8 cellular contexts compared by ENCODE assay signal in genomic region chr6:109008951-109009760, GRCh38.
DNase-seq lines count a peak whose midpoint lies in the region; ATAC-seq and TF ChIP-seq lines count a peak whose summit lies in the region.

No MANE protein-coding gene starts in this region.

- no peaks in the 10 kb centered on the region for H3K4me1 ChIP-seq in prostate gland (replicated peaks)

- peak overlapping the region; percentile 97 to 98 for H3K4me3 ChIP-seq in prostate gland

- H3K27me3 ChIP-seq in prostate gland (replicated peaks; ENCODE audit: insufficient read depth) = no peaks in the 10 kb centered on the region

- H3K4me1 Mint-ChIP-seq in T-helper 1 cell treated with Interleukin-12 subunit alpha and Interleukin-12 subunit beta and Interleukin-4 antibody, amounts not matched to agents 30 μg/mL and 1 μg/mL, for 36 hours (ENCODE audit: low read depth) = peaks cover 39% of the 10 kb centered on the region

- DNase-seq in GM10266 (ENCODE audit: extremely low spot score) (peak; percentile 81), NCI-H1436 (lab: John Stamatoyannopoulos, UW) (peak; percentile 84), amygdala (lab: John Stamatoyannopoulos, UW) (peak in 55 of 56 donors; percentile 28 to 96 (median 81)), left ventricle myocardium superior (peak; percentile 99), prostate gland (ENCODE audit: low spot score) (peak; percentile 94), ureter (ENCODE audit: low spot score) (peak; percentile 93)

- peaks cover 10% of the 10 kb centered on the region for H3K27me3 Mint-ChIP-seq in T-helper 1 cell treated with Interleukin-12 subunit alpha and Interleukin-12 subunit beta and Interleukin-4 antibody, amounts not matched to agents 30 μg/mL and 1 μg/mL, for 36 hours (ENCODE audit: low read depth)

- H3K9me3 Mint-ChIP-seq in T-helper 1 cell treated with Interleukin-12 subunit alpha and Interleukin-12 subunit beta and Interleukin-4 antibody, amounts not matched to agents 30 μg/mL and 1 μg/mL, for 36 hours = no peaks in the 10 kb centered on the region

- H3K9me3 ChIP-seq in prostate gland = no peaks in the 10 kb centered on the region

- ATAC-seq in HG02759 (IDR thresholded peaks at IDR 0.05; ENCODE audit: unreplicated experiment) = peak; percentile 96
- peak; percentile 97 for ATAC-seq in left ventricle myocardium superior

- H3K36me3 Mint-ChIP-seq in T-helper 1 cell treated with Interleukin-12 subunit alpha and Interleukin-12 subunit beta and Interleukin-4 antibody, amounts not matched to agents 30 μg/mL and 1 μg/mL, for 36 hours (ENCODE audit: low read depth) = peaks cover 1% of the 10 kb centered on the region

- under 1% methylated on average over 82 of the region's 89 CpGs for whole genome bisulfite sequencing in prostate gland

- H3K4me3 Mint-ChIP-seq in T-helper 1 cell treated with Interleukin-12 subunit alpha and Interleukin-12 subunit beta and Interleukin-4 antibody, amounts not matched to agents 30 μg/mL and 1 μg/mL, for 36 hours = peak overlapping the region; percentile 94

- peak; percentile 90 for TF ChIP-seq POLR2A in prostate gland (IDR thresholded peaks at IDR 0.05)

- no peaks in the 10 kb centered on the region for H3K36me3 ChIP-seq in prostate gland

- TF ChIP-seq CTCF in GM10266 (IDR thresholded peaks at IDR 0.05; ENCODE audit: control insufficient read depth, insufficient read depth, low read depth, missing control alignments) (no peak), prostate gland (IDR thresholded peaks at IDR 0.05) (peak; percentile 15 to 92 (median 48))

- H3K27ac ChIP-seq in prostate gland = peak overlapping the region; percentile 94 to 96

- intact Hi-C loops in left ventricle myocardium superior (cut with micrococcal nuclease) = loop anchor here (10.0 kb wide), 1 partner anchor 56 kb away; no protein-coding TSS in a partner anchor
- intact Hi-C loops in prostate gland (cut with DNase I) = loop anchor here (5.0 to 10.0 kb wide), 3 partner anchors 62 to 452 kb away; no protein-coding TSS in a partner anchor

- peak overlapping the region; percentile 91 for H3K27ac Mint-ChIP-seq in T-helper 1 cell treated with Interleukin-12 subunit alpha and Interleukin-12 subunit beta and Interleukin-4 antibody, amounts not matched to agents 30 μg/mL and 1 μg/mL, for 36 hours

Comparison
In these comparisons a context has a peak if more than half of its experiments do, and no peak if none do; other contexts are left out.
1. Peak in every context shown above with its lines: DNase-seq, ATAC-seq, H3K4me3 ChIP-seq and H3K27ac ChIP-seq.